Comparison of ENCODE assay signal across 8 cellular contexts in genomic region chr2:174729797-174730529, GRCh38. TPM values are rescaled to one million over a fixed set of nuclear protein-coding genes. Genes with fewer than 3 reads are reported as not detected.
DNase-seq lines count a peak whose midpoint lies in the region; ATAC-seq and TF ChIP-seq lines count a peak whose summit lies in the region.

No MANE protein-coding gene starts in this region.

- H3K4me1 Mint-ChIP-seq in immature natural killer cell: peaks cover 10 to 19% of the 10 kb centered on the region in 2 donors

- ATAC-seq in HG02885 (IDR thresholded peaks at IDR 0.05; ENCODE audit: poor library complexity, unreplicated experiment): no peak

- peaks cover 58% of the 10 kb centered on the region for H3K27me3 ChIP-seq in AG04450 (ENCODE audit: control insufficient read depth, insufficient read depth, low read length)

- TF ChIP-seq CTCF in AG04450 (IDR thresholded peaks at IDR 0.05; ENCODE audit: low read depth, low read length): no peak
- TF ChIP-seq CTCF in GM13977 (IDR thresholded peaks at IDR 0.05; ENCODE audit: extremely low read depth, insufficient read depth, missing control alignments): no peak

- no peaks in the 10 kb centered on the region for H3K36me3 Mint-ChIP-seq in immature natural killer cell

- H3K27ac ChIP-seq in AG04450 (ENCODE audit: low read depth, low read length): no peak overlapping the region

- DNase-seq in AG04450 (ENCODE audit: low read depth, low spot score) (no peak), NCI-H2227 (lab: John Stamatoyannopoulos, UW; ENCODE audit: unreplicated experiment) (peak; percentile 68), astrocyte of the hippocampus (ENCODE audit: low read depth, low spot score) (peak; percentile 31), immature natural killer cell (no peak), HUDEP-2 (lab: John Stamatoyannopoulos, UW; ENCODE audit: unreplicated experiment in 76 of 76) (no peak), GM13977 (ENCODE audit: low spot score) (no peak)
- peak; percentile 35 to 40 for DNase-seq in stimulated activated CD4-positive, alpha-beta T cell treated with anti-CD3 and anti-CD28 coated beads, Interleukin-15, amount 100 ng/mL, for 48 hours (ENCODE audit: low read depth in 2 of 2)

- H3K9me3 Mint-ChIP-seq in immature natural killer cell: no peaks in the 10 kb centered on the region

- peaks cover 5 to 22% (median 14%) of the 10 kb centered on the region in 3 donors for H3K27me3 Mint-ChIP-seq in immature natural killer cell (ENCODE audit: low read depth in 3 of 3)

- H3K27ac Mint-ChIP-seq in immature natural killer cell: no peak overlapping the region

- H3K9me3 ChIP-seq in AG04450 (ENCODE audit: control insufficient read depth, insufficient read depth, low read length): peaks cover 8% of the 10 kb centered on the region; the same call in 1 of the 2 replicates

- CTCF ChIA-PET in AG04450 (lab: Charles Lee): interaction anchor here (0.5 to 1.1 kb wide), 4 partner anchors 19 to 284 kb away, joined by 3 to 6 read pairs (median 4); no protein-coding TSS in a partner anchor

- POLR2A ChIA-PET in AG04450 (lab: Yijun Ruan, JAX): no interaction called here

- H3K4me3 ChIP-seq in AG04450 (ENCODE audit: low read depth, low read length): peak overlapping the region; percentile 51

- in situ Hi-C loops in GM13977 (cut with MboI; ENCODE audit: low pct_unique_long_range_greater_than_20kb, low sequenced_read_pairs, unreplicated experiment): no loop called here

- peak overlapping the region; percentile 48 to 75 (median 70) for H3K4me3 Mint-ChIP-seq in immature natural killer cell

RNA-seq across cellular contexts. Expression of gene CHRNA1, which starts 34.3 kb away (rescaled TPM):
- polyA plus RNA-seq in AG04450 (2011; rRNA removed) (2.6 and 2.7 TPM in 2 replicates), immature natural killer cell (not detected)
- polyA minus RNA-seq in AG04450 (2011; rRNA and poly(A)+ RNA removed): 2.5 and 2.7 TPM in 2 replicates

Comparison
In these comparisons a context has a peak if more than half of its experiments do, and no peak if none do; other contexts are left out.
1. DNase-seq: peak in NCI-H2227 (single experiment), astrocyte of the hippocampus (single experiment) and stimulated activated CD4-positive, alpha-beta T cell treated with anti-CD3 and anti-CD28 coated beads, Interleukin-15, amount 100 ng/mL, for 48 hours (2 of 2); none in AG04450 (single experiment), immature natural killer cell (0 of 3), HUDEP-2 (0 of 76) and GM13977 (single experiment).